Comparison of ENCODE assay signal across 19 cellular contexts in the genomic region with DNA sequence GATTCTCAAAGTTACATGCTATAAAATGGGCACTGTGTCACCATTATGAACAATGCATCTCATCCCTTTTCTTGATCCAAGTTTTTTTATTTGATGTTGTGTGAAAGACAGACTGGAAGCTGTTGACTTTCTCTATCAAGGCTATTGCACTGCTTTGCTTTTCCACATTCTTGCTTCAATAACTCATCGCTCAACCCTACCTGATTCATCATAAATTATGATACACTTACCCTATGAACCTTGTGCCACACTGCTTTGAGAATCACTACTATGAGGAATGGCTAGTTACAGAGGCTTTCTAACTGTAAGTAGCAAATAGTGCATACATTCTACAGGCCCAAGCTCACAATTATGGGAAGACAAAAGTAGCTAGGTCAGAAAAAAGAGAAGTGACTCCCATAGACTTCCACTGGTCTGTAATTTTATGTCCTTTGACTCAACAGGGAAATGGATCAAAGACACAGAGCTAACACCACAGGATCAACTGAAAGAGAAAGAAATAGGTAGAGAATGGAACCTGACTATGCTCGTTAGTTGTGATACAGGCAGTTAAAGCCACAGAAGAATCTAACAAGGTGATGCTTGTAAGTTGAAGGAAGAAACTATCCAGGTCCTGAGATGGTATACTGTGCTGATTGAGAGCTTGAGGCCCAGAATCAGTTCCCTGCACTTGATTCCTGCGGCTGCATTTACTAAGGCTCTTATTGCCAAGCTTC.
DNase-seq lines count a peak whose midpoint lies in the region; ATAC-seq and TF ChIP-seq lines count a peak whose summit lies in the region.
"Had no signal": no experiment of that assay in that cellular context is flagged by ENCODE, and none has a peak within 500 bp of the region (broad histone marks: within the 10 kb centered on the region; RNA-seq: fewer than 3 reads in every experiment).

No MANE protein-coding gene starts in this region.

- H3K36me3 ChIP-seq in breast epithelium, result no peaks in the 10 kb centered on the region
- no peaks in the 10 kb centered on the region for H3K36me3 ChIP-seq in WERI-Rb-1

- H3K9me3 ChIP-seq in breast epithelium, result no peaks in the 10 kb centered on the region
- no peaks in the 10 kb centered on the region for H3K9me3 ChIP-seq in WERI-Rb-1 (ENCODE audit: severe bottlenecking)

- H3K4me1 ChIP-seq in breast epithelium, result no peaks in the 10 kb centered on the region
- peaks cover 11% of the 10 kb centered on the region for H3K4me1 ChIP-seq in foreskin keratinocyte

- no peaks in the 10 kb centered on the region for H3K27me3 ChIP-seq in breast epithelium
- H3K27me3 ChIP-seq in foreskin keratinocyte, result no peaks in the 10 kb centered on the region
- no peaks in the 10 kb centered on the region for H3K27me3 ChIP-seq in WERI-Rb-1 (ENCODE audit: insufficient read depth, low read depth, severe bottlenecking)

- BruUV-seq in MCF 10A (replicated peaks; lab: Mats Ljungman, UMichigan), result no TSS peak

- DNase-seq in MCF 10A (ENCODE audit: unreplicated experiment) (no peak), breast epithelium (ENCODE audit: low spot score in 2 of 2) (no peak), RKO (ENCODE audit: low spot score) (peak; percentile 38), foreskin keratinocyte (peak; percentile 61 to 83), HK-2 (ENCODE audit: unreplicated experiment) (no peak), mesothelial cell of epicardium (ENCODE audit: low spot score in 2 of 2, unreplicated experiment in 2 of 2) (no peak), activated T-cell treated with anti-CD3 and anti-CD28 coated beads for 4 hours (no peak), WERI-Rb-1 (no peak)
- DNase-seq: activated CD8-positive, alpha-beta T cell treated with anti-CD3 and anti-CD28 coated beads for 36 hours; DMS153; effector memory CD4-positive, alpha-beta T cell; left cardiac atrium; NCI-H1092; NCI-H69; right cardiac atrium; RPMI8226; stimulated activated naive CD8-positive, alpha-beta T cell treated with anti-CD3 and anti-CD28 coated beads, Interleukin-15, amount 100 ng/mL, for 72 hours; SW 1271 had no signal

- H3K27ac Mint-ChIP-seq in MCF 10A (ENCODE audit: low read depth, unreplicated experiment), result peak overlapping the region; percentile 0
- H3K27ac Mint-ChIP-seq in mesothelial cell of epicardium, result no peak overlapping the region
- H3K27ac Mint-ChIP-seq: activated CD8-positive, alpha-beta T cell treated with anti-CD3 and anti-CD28 coated beads for 36 hours; activated T-helper 1 cell treated with anti-CD3 and anti-CD28 coated beads, Interleukin-12 subunit alpha, Interleukin-12 subunit beta, Interleukin-2, Interleukin-4 antibody, amounts not matched to agents 30 ng/mL and 10 ng/mL and 1 ng/mL, durations not matched to agents 14 hours and 24 hours and 36 hours; stimulated activated naive CD8-positive, alpha-beta T cell treated with anti-CD3 and anti-CD28 coated beads, Interleukin-15, amount 100 ng/mL, for 72 hours had no signal

- CTCF ChIA-PET in MCF 10A (lab: Yijun Ruan, JAX), result interaction anchor here (0.7 to 3.9 kb wide), 6 partner anchors 9 to 546 kb away, joined by 4 to 18 read pairs (median 7); no protein-coding TSS in a partner anchor

- H3K27ac ChIP-seq in breast epithelium (no peak overlapping the region), foreskin keratinocyte (no peak overlapping the region), WERI-Rb-1 (no peak overlapping the region)

- peaks cover 11% of the 10 kb centered on the region for H3K4me1 Mint-ChIP-seq in MCF 10A (ENCODE audit: insufficient read depth, unreplicated experiment)
- no peaks in the 10 kb centered on the region for H3K4me1 Mint-ChIP-seq in mesothelial cell of epicardium

- ATAC-seq in foreskin keratinocyte, result peak; percentile 97
- ATAC-seq: activated CD8-positive, alpha-beta T cell treated with anti-CD3 and anti-CD28 coated beads for 36 hours; left cardiac atrium; stimulated activated naive CD8-positive, alpha-beta T cell treated with anti-CD3 and anti-CD28 coated beads, Interleukin-15, amount 100 ng/mL, for 72 hours had no signal

- no peak for TF ChIP-seq POLR2A in breast epithelium (IDR thresholded peaks at IDR 0.05)

- H3K36me3 Mint-ChIP-seq in MCF 10A (ENCODE audit: insufficient read depth, unreplicated experiment), result peaks cover 11% of the 10 kb centered on the region
- peaks cover 16% of the 10 kb centered on the region for H3K36me3 Mint-ChIP-seq in mesothelial cell of epicardium

- H3K4me3 Mint-ChIP-seq in MCF 10A (ENCODE audit: unreplicated experiment), result no peak overlapping the region
- H3K4me3 Mint-ChIP-seq in mesothelial cell of epicardium, result no peak overlapping the region
- H3K4me3 Mint-ChIP-seq: activated CD8-positive, alpha-beta T cell treated with anti-CD3 and anti-CD28 coated beads for 36 hours; activated T-helper 1 cell treated with anti-CD3 and anti-CD28 coated beads, Interleukin-12 subunit alpha, Interleukin-12 subunit beta, Interleukin-2, Interleukin-4 antibody, amounts not matched to agents 30 ng/mL and 10 ng/mL and 1 ng/mL, durations not matched to agents 14 hours and 24 hours and 36 hours; stimulated activated naive CD8-positive, alpha-beta T cell treated with anti-CD3 and anti-CD28 coated beads, Interleukin-15, amount 100 ng/mL, for 72 hours had no signal

- no peak for TF ChIP-seq CTCF in MCF 10A (IDR thresholded peaks at IDR 0.05; ENCODE audit: unreplicated experiment)
- no peak for TF ChIP-seq CTCF in breast epithelium (IDR thresholded peaks at IDR 0.05)
- no peak for TF ChIP-seq CTCF in foreskin keratinocyte (conservative IDR thresholded peaks at IDR 0.05)
- no peak for TF ChIP-seq CTCF in mesothelial cell of epicardium (IDR thresholded peaks at IDR 0.05; ENCODE audit: unreplicated experiment)
- no peak for TF ChIP-seq CTCF in WERI-Rb-1 (IDR thresholded peaks at IDR 0.05; ENCODE audit: low read depth, low read length)

- H3K9me3 Mint-ChIP-seq in MCF 10A (ENCODE audit: unreplicated experiment) (no peaks in the 10 kb centered on the region), mesothelial cell of epicardium (peaks cover 17% of the 10 kb centered on the region)
- H3K9me3 Mint-ChIP-seq: activated CD8-positive, alpha-beta T cell treated with anti-CD3 and anti-CD28 coated beads for 36 hours had no signal

- H3K27me3 Mint-ChIP-seq in MCF 10A (ENCODE audit: insufficient read depth, unreplicated experiment) (no peaks in the 10 kb centered on the region), mesothelial cell of epicardium (ENCODE audit: low read depth) (no peaks in the 10 kb centered on the region)
- H3K27me3 Mint-ChIP-seq: activated CD8-positive, alpha-beta T cell treated with anti-CD3 and anti-CD28 coated beads for 36 hours; stimulated activated naive CD8-positive, alpha-beta T cell treated with anti-CD3 and anti-CD28 coated beads, Interleukin-15, amount 100 ng/mL, for 72 hours had no signal

- no peak overlapping the region for H3K4me3 ChIP-seq in breast epithelium
- H3K4me3 ChIP-seq in WERI-Rb-1 (ENCODE audit: low read depth, low read length), result no peak overlapping the region

- intact Hi-C loops in MCF 10A (cut with micrococcal nuclease) (loop anchor here (10.0 kb wide), 1 partner anchor 1089 kb away; no protein-coding TSS in a partner anchor), breast epithelium (cut with DNase I; ENCODE audit: low total_unique reads) (no loop called here)

- POLR2A ChIA-PET in MCF 10A (lab: Yijun Ruan, JAX), result interaction anchor here (0.6 to 1.5 kb wide), 5 partner anchors 10 to 164 kb away, joined by 3 to 8 read pairs (median 3); a partner anchor contains a TSS

Comparison
In these comparisons a context has a peak if more than half of its experiments do, and no peak if none do; other contexts are left out.
1. DNase-seq: peak in RKO (single experiment) and foreskin keratinocyte (2 of 2); none in MCF 10A (single experiment), breast epithelium (0 of 2), HK-2 (single experiment), mesothelial cell of epicardium (0 of 2), activated T-cell treated with anti-CD3 and anti-CD28 coated beads for 4 hours (single experiment) and WERI-Rb-1 (single experiment).